In genomic region chr2:176566936-176567335, GRCh38 we compare ENCODE assay signal across 1 cellular context.
TF ChIP-seq lines count a peak whose summit lies in the region.

No MANE protein-coding gene starts in this region.

TF ChIP-seq in IMR-90, 13 proteins besides CTCF, POLR2A, EP300 and RAD21 (continued from another document):
- TF ChIP-seq RCOR1 (IDR thresholded peaks at IDR 0.05; ENCODE audit: insufficient replicate concordance, low read length), result no peak
- TF ChIP-seq RFX5 (IDR thresholded peaks at IDR 0.05; ENCODE audit: low read depth, low read length), result no peak
- no peak for TF ChIP-seq BHLHE40 (IDR thresholded peaks at IDR 0.05; ENCODE audit: low read depth, low read length)
- no peak for TF ChIP-seq MXI1 (IDR thresholded peaks at IDR 0.05; ENCODE audit: borderline replicate concordance, low read depth, low read length)
- no peak for TF ChIP-seq SMC3 (IDR thresholded peaks at IDR 0.05; ENCODE audit: low read depth, low read length)
- no peak for TF ChIP-seq MAFK (IDR thresholded peaks at IDR 0.05; ENCODE audit: low read depth, low read length)
- TF ChIP-seq USF2 (IDR thresholded peaks at IDR 0.05; ENCODE audit: low read depth, low read length), result no peak
- no peak for TF ChIP-seq ELK1 (IDR thresholded peaks at IDR 0.05; ENCODE audit: borderline replicate concordance, low read depth, low read length)
- no peak for TF ChIP-seq NFE2L2 (IDR thresholded peaks at IDR 0.05; ENCODE audit: low read depth, low read length)
- no peak for TF ChIP-seq CEBPB (IDR thresholded peaks at IDR 0.05; ENCODE audit: low read depth, low read length)
